ENCODE assay signal across 1 cellular context in the genomic region with DNA sequence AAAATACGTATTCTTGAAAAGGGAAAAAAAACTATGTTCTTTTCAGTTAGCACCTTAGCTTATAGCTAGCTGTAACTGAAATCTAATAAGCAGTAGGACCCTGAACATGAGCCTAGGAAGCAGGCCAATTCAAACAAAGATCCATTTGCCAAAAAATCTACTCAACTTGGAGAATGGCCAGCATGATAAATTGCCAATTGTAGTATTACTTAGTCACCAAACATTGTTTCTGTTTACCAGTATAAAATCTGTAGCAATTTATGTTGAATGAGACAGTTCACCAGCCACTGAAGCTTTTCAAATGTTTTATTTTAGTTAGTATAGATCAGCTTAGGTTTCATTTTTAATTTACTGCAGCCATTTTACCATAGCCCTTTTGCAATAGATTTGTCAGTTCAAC.
A peak's percentile ranks its signal among the peaks of the same experiment; 100 is the strongest.
TF ChIP-seq lines count a peak whose summit lies in the region.

No MANE protein-coding gene starts in this region.

TF ChIP-seq in SK-N-SH, 30 proteins besides CTCF, POLR2A, EP300 and RAD21 (continued from another document):
- TF ChIP-seq, protein P1, sequence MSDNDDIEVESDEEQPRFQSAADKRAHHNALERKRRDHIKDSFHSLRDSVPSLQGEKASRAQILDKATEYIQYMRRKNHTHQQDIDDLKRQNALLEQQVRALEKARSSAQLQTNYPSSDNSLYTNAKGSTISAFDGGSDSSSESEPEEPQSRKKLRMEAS (IDR thresholded peaks at IDR 0.05; ENCODE audit: low read depth) = no peak
- TF ChIP-seq RCOR1 (IDR thresholded peaks at IDR 0.05; ENCODE audit: low read length) = no peak
- no peak for TF ChIP-seq TEAD4 (IDR thresholded peaks at IDR 0.05; ENCODE audit: borderline replicate concordance, insufficient read depth)
- no peak for TF ChIP-seq SIN3A (IDR thresholded peaks at IDR 0.05; ENCODE audit: borderline replicate concordance, low read depth, low read length)
- no peak for TF ChIP-seq NRF1 (IDR thresholded peaks at IDR 0.05; ENCODE audit: low read depth, low read length)
- TF ChIP-seq RXRA (IDR thresholded peaks at IDR 0.05; ENCODE audit: borderline replicate concordance, low read depth) = no peak
- no peak for TF ChIP-seq FOXM1 (IDR thresholded peaks at IDR 0.05; ENCODE audit: low read depth)
- no peak for TF ChIP-seq CHD2 (IDR thresholded peaks at IDR 0.05; ENCODE audit: low read length, partially characterized antibody)
- no peak for TF ChIP-seq TAF1 (IDR thresholded peaks at IDR 0.05; ENCODE audit: borderline replicate concordance, low read depth, low read length)
- 0 out of 2 replicates have a peak, but pooled peaks have one; percentile 23 for TF ChIP-seq FOSL2 (IDR thresholded peaks at IDR 0.05; ENCODE audit: borderline replicate concordance, low read depth)
- TF ChIP-seq, protein P2, sequence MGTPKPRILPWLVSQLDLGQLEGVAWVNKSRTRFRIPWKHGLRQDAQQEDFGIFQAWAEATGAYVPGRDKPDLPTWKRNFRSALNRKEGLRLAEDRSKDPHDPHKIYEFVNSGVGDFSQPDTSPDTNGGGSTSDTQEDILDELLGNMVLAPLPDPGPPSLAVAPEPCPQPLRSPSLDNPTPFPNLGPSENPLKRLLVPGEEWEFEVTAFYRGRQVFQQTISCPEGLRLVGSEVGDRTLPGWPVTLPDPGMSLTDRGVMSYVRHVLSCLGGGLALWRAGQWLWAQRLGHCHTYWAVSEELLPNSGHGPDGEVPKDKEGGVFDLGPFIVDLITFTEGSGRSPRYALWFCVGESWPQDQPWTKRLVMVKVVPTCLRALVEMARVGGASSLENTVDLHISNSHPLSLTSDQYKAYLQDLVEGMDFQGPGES (IDR thresholded peaks at IDR 0.05; ENCODE audit: low read depth, low read length) = no peak
- TF ChIP-seq YY1 (IDR thresholded peaks at IDR 0.05; ENCODE audit: low read depth) = 0 out of 2 replicates have a peak, but pooled peaks have one; percentile 26
- TF ChIP-seq ELF1 (IDR thresholded peaks at IDR 0.05) = no peak
- TF ChIP-seq JUND (IDR thresholded peaks at IDR 0.05) = peak; percentile 24; the same call in 1 of the 2 replicates
- TF ChIP-seq MEF2A (IDR thresholded peaks at IDR 0.05; ENCODE audit: borderline replicate concordance, low read depth) = no peak
- TF ChIP-seq, protein P3, sequence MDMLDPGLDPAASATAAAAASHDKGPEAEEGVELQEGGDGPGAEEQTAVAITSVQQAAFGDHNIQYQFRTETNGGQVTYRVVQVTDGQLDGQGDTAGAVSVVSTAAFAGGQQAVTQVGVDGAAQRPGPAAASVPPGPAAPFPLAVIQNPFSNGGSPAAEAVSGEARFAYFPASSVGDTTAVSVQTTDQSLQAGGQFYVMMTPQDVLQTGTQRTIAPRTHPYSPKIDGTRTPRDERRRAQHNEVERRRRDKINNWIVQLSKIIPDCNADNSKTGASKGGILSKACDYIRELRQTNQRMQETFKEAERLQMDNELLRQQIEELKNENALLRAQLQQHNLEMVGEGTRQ (IDR thresholded peaks at IDR 0.05; ENCODE audit: borderline replicate concordance, low read depth, low read length) = no peak
- TF ChIP-seq TCF12 (IDR thresholded peaks at IDR 0.05) = peak; percentile 49; the same call in 1 of the 2 replicates
- TF ChIP-seq MXI1 (IDR thresholded peaks at IDR 0.05; ENCODE audit: low read depth, low read length) = no peak
- TF ChIP-seq GATA2 (CRISPR knock-in tag; IDR thresholded peaks at IDR 0.05) = no peak
- TF ChIP-seq, protein P4, sequence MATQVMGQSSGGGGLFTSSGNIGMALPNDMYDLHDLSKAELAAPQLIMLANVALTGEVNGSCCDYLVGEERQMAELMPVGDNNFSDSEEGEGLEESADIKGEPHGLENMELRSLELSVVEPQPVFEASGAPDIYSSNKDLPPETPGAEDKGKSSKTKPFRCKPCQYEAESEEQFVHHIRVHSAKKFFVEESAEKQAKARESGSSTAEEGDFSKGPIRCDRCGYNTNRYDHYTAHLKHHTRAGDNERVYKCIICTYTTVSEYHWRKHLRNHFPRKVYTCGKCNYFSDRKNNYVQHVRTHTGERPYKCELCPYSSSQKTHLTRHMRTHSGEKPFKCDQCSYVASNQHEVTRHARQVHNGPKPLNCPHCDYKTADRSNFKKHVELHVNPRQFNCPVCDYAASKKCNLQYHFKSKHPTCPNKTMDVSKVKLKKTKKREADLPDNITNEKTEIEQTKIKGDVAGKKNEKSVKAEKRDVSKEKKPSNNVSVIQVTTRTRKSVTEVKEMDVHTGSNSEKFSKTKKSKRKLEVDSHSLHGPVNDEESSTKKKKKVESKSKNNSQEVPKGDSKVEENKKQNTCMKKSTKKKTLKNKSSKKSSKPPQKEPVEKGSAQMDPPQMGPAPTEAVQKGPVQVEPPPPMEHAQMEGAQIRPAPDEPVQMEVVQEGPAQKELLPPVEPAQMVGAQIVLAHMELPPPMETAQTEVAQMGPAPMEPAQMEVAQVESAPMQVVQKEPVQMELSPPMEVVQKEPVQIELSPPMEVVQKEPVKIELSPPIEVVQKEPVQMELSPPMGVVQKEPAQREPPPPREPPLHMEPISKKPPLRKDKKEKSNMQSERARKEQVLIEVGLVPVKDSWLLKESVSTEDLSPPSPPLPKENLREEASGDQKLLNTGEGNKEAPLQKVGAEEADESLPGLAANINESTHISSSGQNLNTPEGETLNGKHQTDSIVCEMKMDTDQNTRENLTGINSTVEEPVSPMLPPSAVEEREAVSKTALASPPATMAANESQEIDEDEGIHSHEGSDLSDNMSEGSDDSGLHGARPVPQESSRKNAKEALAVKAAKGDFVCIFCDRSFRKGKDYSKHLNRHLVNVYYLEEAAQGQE (IDR thresholded peaks at IDR 0.05; ENCODE audit: low read depth, low read length) = no peak
- TF ChIP-seq, protein P5, sequence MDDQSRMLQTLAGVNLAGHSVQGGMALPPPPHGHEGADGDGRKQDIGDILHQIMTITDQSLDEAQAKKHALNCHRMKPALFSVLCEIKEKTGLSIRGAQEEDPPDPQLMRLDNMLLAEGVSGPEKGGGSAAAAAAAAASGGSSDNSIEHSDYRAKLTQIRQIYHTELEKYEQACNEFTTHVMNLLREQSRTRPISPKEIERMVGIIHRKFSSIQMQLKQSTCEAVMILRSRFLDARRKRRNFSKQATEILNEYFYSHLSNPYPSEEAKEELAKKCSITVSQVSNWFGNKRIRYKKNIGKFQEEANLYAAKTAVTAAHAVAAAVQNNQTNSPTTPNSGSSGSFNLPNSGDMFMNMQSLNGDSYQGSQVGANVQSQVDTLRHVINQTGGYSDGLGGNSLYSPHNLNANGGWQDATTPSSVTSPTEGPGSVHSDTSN (IDR thresholded peaks at IDR 0.05) = peak; percentile 28
- no peak for TF ChIP-seq RFX5 (IDR thresholded peaks at IDR 0.05; ENCODE audit: low read length)
- TF ChIP-seq, protein P6, sequence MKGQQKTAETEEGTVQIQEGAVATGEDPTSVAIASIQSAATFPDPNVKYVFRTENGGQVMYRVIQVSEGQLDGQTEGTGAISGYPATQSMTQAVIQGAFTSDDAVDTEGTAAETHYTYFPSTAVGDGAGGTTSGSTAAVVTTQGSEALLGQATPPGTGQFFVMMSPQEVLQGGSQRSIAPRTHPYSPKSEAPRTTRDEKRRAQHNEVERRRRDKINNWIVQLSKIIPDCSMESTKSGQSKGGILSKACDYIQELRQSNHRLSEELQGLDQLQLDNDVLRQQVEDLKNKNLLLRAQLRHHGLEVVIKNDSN (IDR thresholded peaks at IDR 0.05; ENCODE audit: borderline replicate concordance, low read depth) = no peak
TF ChIP-seq in SK-N-SH: peak in this region for 6.
